26 cellular contexts compared by ENCODE assay signal in the genomic region with DNA sequence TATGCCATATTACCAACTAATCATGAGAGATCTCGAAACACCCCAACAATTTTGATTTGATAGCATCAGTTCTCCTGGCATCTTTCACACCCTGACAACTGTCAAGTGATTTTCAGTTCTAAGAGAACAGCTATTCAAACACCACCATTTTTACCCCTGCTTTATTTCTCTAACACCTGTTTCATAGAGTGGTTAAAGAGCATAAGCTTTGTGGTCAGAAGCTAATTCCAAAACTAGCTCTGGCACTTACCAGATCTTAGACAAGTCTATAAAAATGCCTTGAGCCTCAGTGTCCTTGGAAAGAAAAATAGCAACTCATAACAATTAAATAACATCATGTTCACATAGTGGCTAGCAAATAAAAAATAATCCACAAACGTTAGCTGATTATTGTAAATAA. TPM values are rescaled to one million over a fixed set of nuclear protein-coding genes. Genes with fewer than 3 reads are reported as not detected.
DNase-seq lines count a peak whose midpoint lies in the region; ATAC-seq and TF ChIP-seq lines count a peak whose summit lies in the region.
"Had no signal": no experiment of that assay in that cellular context is flagged by ENCODE, and none has a peak within 500 bp of the region (broad histone marks: within the 10 kb centered on the region; RNA-seq: fewer than 3 reads in every experiment).

No MANE protein-coding gene starts in this region.

- POLR2A ChIA-PET in PC-3 (lab: Charles Lee; ENCODE audit: unreplicated experiment): no interaction called here
- POLR2A ChIA-PET in CD4-positive, alpha-beta T cell (lab: Charles Lee): interaction anchor here (1.5 kb wide), 1 partner anchor 17 kb away, joined by 4 read pairs; a partner anchor contains a TSS

- H3K27ac ChIP-seq in PC-3 (ENCODE audit: low read length): no peak overlapping the region
- no peak overlapping the region for H3K27ac ChIP-seq in CD4-positive, alpha-beta T cell (ENCODE audit: low read depth, low read length)
- H3K27ac ChIP-seq: 22Rv1, BLaER1, SJSA1 had no signal

- no peaks in the 10 kb centered on the region for H3K27me3 ChIP-seq in PC-3 (ENCODE audit: low read length)
- H3K27me3 ChIP-seq in CD4-positive, alpha-beta T cell (ENCODE audit: control insufficient read depth, insufficient read depth, low read length): no peaks in the 10 kb centered on the region
- H3K27me3 ChIP-seq: BLaER1, MG63, SJSA1 had no signal

- TSS peak; percentile 16 for BruUV-seq in PC-3 (replicated peaks; lab: Mats Ljungman, UMichigan)

- H2AFZ ChIP-seq in PC-3 (ENCODE audit: low read length): no peak overlapping the region

- CTCF ChIA-PET in PC-3 (lab: Charles Lee): interaction anchor here (0.6 kb wide), 1 partner anchor 16 kb away, joined by 3 read pairs; no protein-coding TSS in a partner anchor
- CTCF ChIA-PET in CD4-positive, alpha-beta T cell (lab: Charles Lee): interaction anchor here (1.9 kb wide), 1 partner anchor 315 kb away, joined by 4 read pairs; no protein-coding TSS in a partner anchor

- peaks cover 18% of the 10 kb centered on the region for H3K4me1 Mint-ChIP-seq in CD4-positive, alpha-beta T cell (ENCODE audit: low read depth)

- intact Hi-C loops in PC-3 (cut with micrococcal nuclease): no loop called here
- intact Hi-C loops in CD4-positive, alpha-beta T cell (cut with DNase I, micrococcal nuclease): no loop called here

- no peak for ATAC-seq in PC-3
- ATAC-seq in CD4-positive, alpha-beta T cell (ENCODE audit: poor library complexity): no peak

- no peaks in the 10 kb centered on the region for H3K9me3 ChIP-seq in PC-3 (ENCODE audit: low read length)
- H3K9me3 ChIP-seq in CD4-positive, alpha-beta T cell (ENCODE audit: control insufficient read depth, low read length): no peaks in the 10 kb centered on the region
- H3K9me3 ChIP-seq: BLaER1, MG63, SJSA1 had no signal

- H3K27ac Mint-ChIP-seq in CD4-positive, alpha-beta T cell: no peak overlapping the region
- H3K27ac Mint-ChIP-seq: CD4-positive, alpha-beta memory T cell; HFFc6; IgD-negative memory B cell had no signal

- TF ChIP-seq CTCF in PC-3 (conservative IDR thresholded peaks at IDR 0.05; ENCODE audit: low read depth, low read length): no peak
- no peak for TF ChIP-seq CTCF in CD4-positive, alpha-beta T cell (IDR thresholded peaks at IDR 0.05)

- H3K36me3 ChIP-seq in PC-3 (ENCODE audit: low read depth, low read length): peaks cover 4% of the 10 kb centered on the region; the same call in 1 of the 2 replicates
- H3K36me3 ChIP-seq: MG63 had no signal

- no peaks in the 10 kb centered on the region for H4K20me1 ChIP-seq in PC-3 (ENCODE audit: low read length)

- H3K4me3 ChIP-seq in PC-3 (ENCODE audit: low read length): no peak overlapping the region
- H3K4me3 ChIP-seq: BLaER1, MG63, SJSA1 had no signal

- H3K4me2 ChIP-seq in PC-3 (ENCODE audit: low read length): no peak overlapping the region
- H3K4me2 ChIP-seq: BLaER1 had no signal

- no peaks in the 10 kb centered on the region for H3F3A ChIP-seq in PC-3 (ENCODE audit: low read length, unreplicated experiment)

- H3K79me2 ChIP-seq in PC-3 (ENCODE audit: low read length): peaks cover 10% of the 10 kb centered on the region; the same call in 1 of the 2 replicates

- no peaks in the 10 kb centered on the region for H3K9me3 Mint-ChIP-seq in CD4-positive, alpha-beta T cell
- H3K9me3 Mint-ChIP-seq: CD4-positive, alpha-beta memory T cell; HFFc6; IgD-negative memory B cell had no signal

- no peaks in the 10 kb centered on the region for H3K27me3 Mint-ChIP-seq in CD4-positive, alpha-beta T cell
- H3K27me3 Mint-ChIP-seq: CD4-positive, alpha-beta memory T cell; IgD-negative memory B cell had no signal

- no peaks in the 10 kb centered on the region for H3K9me2 ChIP-seq in PC-3 (replicated peaks; ENCODE audit: low read length)

- no peaks in the 10 kb centered on the region for H3K4me1 ChIP-seq in PC-3 (ENCODE audit: insufficient read depth, low read length)
- H3K4me1 ChIP-seq: BLaER1, SJSA1 had no signal

- no peak overlapping the region for H3K9ac ChIP-seq in PC-3 (ENCODE audit: low read length)
- H3K9ac ChIP-seq: BLaER1 had no signal

- H3K36me3 Mint-ChIP-seq in CD4-positive, alpha-beta T cell (ENCODE audit: low read depth): peaks cover 71% of the 10 kb centered on the region

- peak; percentile 40 for DNase-seq in NCI-H2107 treated with DMSO at 0.1 percent for 48 hours (lab: John Stamatoyannopoulos, UW; ENCODE audit: unreplicated experiment)
- no peak for DNase-seq in NCI-H2107 (lab: John Stamatoyannopoulos, UW)
- DNase-seq in EH (ENCODE audit: low read depth): peak; percentile 9
- no peak for DNase-seq in PC-3
- DNase-seq in myocyte (ENCODE audit: low read depth): peak; percentile 89
- DNase-seq in CD4-positive, alpha-beta T cell: no peak
- DNase-seq in cerebellum (ENCODE audit: low spot score): no peak
- no peak for DNase-seq in NCI-H2227 treated with DMSO at 0.1 percent for 48 hours (lab: John Stamatoyannopoulos, UW)
- DNase-seq: ACHN; CD4-positive, alpha-beta memory T cell; DMS153; GDM1; H7; HFFc6; Karpas-422; MG63; NCI-H1092; NCI-H1436; NCI-H1930; NCI-H345; NCI-H524; NCI-H82 had no signal

- H3K4me3 Mint-ChIP-seq in CD4-positive, alpha-beta T cell: no peak overlapping the region
- H3K4me3 Mint-ChIP-seq: CD4-positive, alpha-beta memory T cell; HFFc6; IgD-negative memory B cell had no signal

RNA-seq across cellular contexts. Expression of a gene that starts 17.9 kb away (rescaled TPM):
- 108 and 125 TPM in 2 replicates for total RNA-seq in PC-3 (2014; rRNA removed)
- total RNA-seq in myocyte: 107 and 125 TPM in 2 replicates
- 44.3 TPM for polyA plus RNA-seq in myocyte (2012)
- total RNA-seq in CD4-positive, alpha-beta T cell: 10 to 100 TPM; 44.2 to 46.1 TPM
- 60.1 TPM for total RNA-seq in cerebellum

Comparison
In these comparisons a context has a peak if more than half of its experiments do, and no peak if none do; other contexts are left out.
1. DNase-seq: peak in NCI-H2107 treated with DMSO at 0.1 percent for 48 hours (single experiment), EH (single experiment) and myocyte (single experiment); none in NCI-H2107 (single experiment), PC-3 (single experiment), CD4-positive, alpha-beta T cell (0 of 10), cerebellum (single experiment) and NCI-H2227 treated with DMSO at 0.1 percent for 48 hours (single experiment).